Comparison of ENCODE assay signal across 2 cellular contexts in the genomic region with DNA sequence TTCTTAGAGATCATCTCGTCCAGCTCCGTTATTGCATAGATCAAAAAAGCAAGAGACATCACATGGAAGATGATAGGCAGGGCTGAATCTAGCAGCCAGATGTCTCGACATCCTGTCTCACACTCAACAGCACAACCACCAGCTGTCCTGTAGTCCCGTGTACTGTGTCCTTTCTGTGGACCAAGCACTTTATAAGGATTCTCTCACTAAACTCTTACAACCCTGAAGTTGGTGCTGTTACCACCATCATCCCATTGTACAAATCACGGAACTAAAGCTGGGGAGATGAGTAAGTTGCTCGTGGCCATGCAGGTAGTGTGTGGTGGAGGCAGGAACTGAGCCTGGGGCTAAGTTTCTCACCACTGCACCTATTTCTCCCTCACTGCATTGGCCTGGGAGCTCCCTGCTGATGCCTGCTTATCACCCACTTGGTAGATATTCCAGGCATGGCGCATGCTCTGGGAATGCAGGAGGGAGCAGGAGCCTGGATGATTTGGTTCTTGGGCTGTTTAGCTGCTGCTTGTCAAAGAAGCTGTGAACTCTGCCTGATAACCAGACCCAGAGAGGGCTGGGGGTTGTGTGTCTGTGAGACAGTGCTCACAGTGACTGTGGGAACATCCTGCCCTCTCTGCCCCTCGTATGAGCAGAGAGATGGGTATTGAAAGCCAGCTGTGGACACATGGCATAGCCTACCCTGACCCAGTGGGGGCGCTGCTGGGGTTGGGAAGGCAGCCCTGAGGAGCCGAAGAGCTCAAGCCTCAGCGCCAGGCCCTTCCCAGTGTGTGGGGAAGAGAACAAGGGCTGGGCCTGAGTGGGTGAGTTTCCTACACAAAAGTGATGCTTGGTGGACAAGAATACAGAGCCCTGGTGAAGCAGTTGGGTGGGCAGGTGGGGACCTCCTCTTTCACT.
A peak's percentile ranks its signal among the peaks of the same experiment; 100 is the strongest.
TF ChIP-seq lines count a peak whose summit lies in the region.

No MANE protein-coding gene starts in this region.

TF ChIP-seq in GM12878, 131 proteins besides CTCF, POLR2A, EP300 and RAD21:
- TF ChIP-seq ZNF207 (IDR thresholded peaks at IDR 0.05; ENCODE audit: borderline replicate concordance): 0 out of 2 replicates have a peak, but pooled peaks have one; percentile 41
- TF ChIP-seq RFX5 (IDR thresholded peaks at IDR 0.05; ENCODE audit: low read depth, low read length): no peak
TF ChIP-seq in GM12878: peak in this region for 1.

TF ChIP-seq in neural cell, 6 proteins besides CTCF, POLR2A, EP300 and RAD21:
- TF ChIP-seq SMC3 (conservative IDR thresholded peaks at IDR 0.05; ENCODE audit: poor library complexity) (peak; percentile 2), EZH2 (IDR thresholded peaks at IDR 0.05; ENCODE audit: borderline replicate concordance, insufficient read depth, low read length, poor library complexity, severe bottlenecking) (no peak)
